ENCODE assay signal across 8 cellular contexts in the genomic region with DNA sequence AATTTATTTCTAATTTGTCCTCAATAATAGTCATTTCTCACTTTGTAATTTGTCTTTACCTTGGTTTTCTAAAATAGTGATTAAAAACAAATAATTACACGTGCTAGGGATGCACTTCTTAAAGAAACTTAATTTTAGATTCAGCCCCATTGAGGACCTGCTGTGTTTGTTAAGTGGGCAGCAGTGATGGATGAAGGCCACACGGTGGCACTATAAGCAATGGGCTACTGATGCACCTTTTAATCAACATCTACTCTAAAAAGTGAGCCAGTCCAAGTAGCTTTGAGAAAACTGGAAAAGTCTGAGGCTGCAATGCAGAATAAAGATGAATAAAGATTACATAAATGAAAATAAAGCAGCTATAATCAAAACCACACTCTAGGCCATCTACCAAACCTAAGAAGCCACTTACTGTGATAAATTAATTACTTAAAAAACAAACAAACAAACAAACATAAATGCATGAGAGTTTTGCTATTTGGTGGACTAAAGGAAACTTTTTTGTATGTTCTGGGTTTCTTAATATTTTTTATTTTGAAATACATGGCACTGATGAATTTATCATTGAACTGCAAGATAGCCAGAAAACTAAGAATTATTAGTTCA.
DNase-seq lines count a peak whose midpoint lies in the region; ATAC-seq, FAIRE-seq and TF ChIP-seq lines count a peak whose summit lies in the region.

No MANE protein-coding gene starts in this region.

- TF ChIP-seq CTCF in DOHH2 (IDR thresholded peaks at IDR 0.05; ENCODE audit: low read depth, low read length, poor library complexity, severe bottlenecking): peak; percentile 83
- TF ChIP-seq CTCF in upper lobe of left lung (IDR thresholded peaks at IDR 0.05): peak in 5 of 6 experiments; percentile 34 to 46 (median 44)

- H3K27ac ChIP-seq in DOHH2 (ENCODE audit: low read depth, low read length) (no peak overlapping the region), upper lobe of left lung (no peak overlapping the region)

- no peaks in the 10 kb centered on the region for H4K20me1 ChIP-seq in DOHH2 (ENCODE audit: control insufficient read depth, insufficient read depth, low read depth, low read length)

- no peaks in the 10 kb centered on the region for H3F3A ChIP-seq in DOHH2 (ENCODE audit: control insufficient read depth, insufficient read depth)

- no peaks in the 10 kb centered on the region for H3K79me2 ChIP-seq in DOHH2 (ENCODE audit: control insufficient read depth, low read length)

- 1 to 3% methylated on average over 2 of the region's 2 CpGs for WGBS in upper lobe of left lung, 2 donors

- no peak for TF ChIP-seq POLR2A in upper lobe of left lung (IDR thresholded peaks at IDR 0.05)

- DNase-seq in NCI-H524 treated with DMSO at 0.1 percent for 48 hours (lab: John Stamatoyannopoulos, UW): peak; percentile 6
- DNase-seq in astrocyte of the hippocampus (ENCODE audit: low read depth, low spot score): peak; percentile 80
- DNase-seq in upper lobe of left lung: peak in 1 of 2 donors; percentile 27

- no peaks in the 10 kb centered on the region for H3K9me2 ChIP-seq in DOHH2 (replicated peaks; ENCODE audit: control insufficient read depth, low read length)

- no peaks in the 10 kb centered on the region for H3K9me3 ChIP-seq in DOHH2 (ENCODE audit: control insufficient read depth, insufficient read depth, low read length)
- no peaks in the 10 kb centered on the region for H3K9me3 ChIP-seq in upper lobe of left lung

- no peaks in the 10 kb centered on the region for H3K36me3 ChIP-seq in DOHH2 (ENCODE audit: control insufficient read depth, low read length)
- H3K36me3 ChIP-seq in upper lobe of left lung: no peaks in the 10 kb centered on the region

- H3K4me1 ChIP-seq in DOHH2 (ENCODE audit: control insufficient read depth, low read length) (no peaks in the 10 kb centered on the region), upper lobe of left lung (no peaks in the 10 kb centered on the region)

- H3K4me3 ChIP-seq in DOHH2 (ENCODE audit: low read length) (no peak overlapping the region), upper lobe of left lung (no peak overlapping the region)

- no peak overlapping the region for H3K4me2 ChIP-seq in DOHH2 (ENCODE audit: low read length)

- FAIRE-seq in islet of Langerhans (lab: Jason Lieb, UNC): peak; percentile 90

- ATAC-seq in GM19455 (IDR thresholded peaks at IDR 0.05; ENCODE audit: unreplicated experiment): peak; percentile 90
- ATAC-seq in HG03565 (IDR thresholded peaks at IDR 0.05; ENCODE audit: unreplicated experiment): peak; percentile 94
- peak in 1 of 2 donors; percentile 49 for ATAC-seq in upper lobe of left lung (ENCODE audit: low FRiP score in 2 of 2)
- ATAC-seq in HG03039 (IDR thresholded peaks at IDR 0.05; ENCODE audit: unreplicated experiment): no peak

- H3K27me3 ChIP-seq in DOHH2 (ENCODE audit: control insufficient read depth, low read length) (0 out of 2 replicates have a peak, but pooled peaks cover 2% of the 10 kb centered on the region), upper lobe of left lung (no peaks in the 10 kb centered on the region)

- TF ChIP-seq EP300 in upper lobe of left lung (IDR thresholded peaks at IDR 0.05): no peak
